Comparison of ENCODE assay signal across 8 cellular contexts in the genomic region with DNA sequence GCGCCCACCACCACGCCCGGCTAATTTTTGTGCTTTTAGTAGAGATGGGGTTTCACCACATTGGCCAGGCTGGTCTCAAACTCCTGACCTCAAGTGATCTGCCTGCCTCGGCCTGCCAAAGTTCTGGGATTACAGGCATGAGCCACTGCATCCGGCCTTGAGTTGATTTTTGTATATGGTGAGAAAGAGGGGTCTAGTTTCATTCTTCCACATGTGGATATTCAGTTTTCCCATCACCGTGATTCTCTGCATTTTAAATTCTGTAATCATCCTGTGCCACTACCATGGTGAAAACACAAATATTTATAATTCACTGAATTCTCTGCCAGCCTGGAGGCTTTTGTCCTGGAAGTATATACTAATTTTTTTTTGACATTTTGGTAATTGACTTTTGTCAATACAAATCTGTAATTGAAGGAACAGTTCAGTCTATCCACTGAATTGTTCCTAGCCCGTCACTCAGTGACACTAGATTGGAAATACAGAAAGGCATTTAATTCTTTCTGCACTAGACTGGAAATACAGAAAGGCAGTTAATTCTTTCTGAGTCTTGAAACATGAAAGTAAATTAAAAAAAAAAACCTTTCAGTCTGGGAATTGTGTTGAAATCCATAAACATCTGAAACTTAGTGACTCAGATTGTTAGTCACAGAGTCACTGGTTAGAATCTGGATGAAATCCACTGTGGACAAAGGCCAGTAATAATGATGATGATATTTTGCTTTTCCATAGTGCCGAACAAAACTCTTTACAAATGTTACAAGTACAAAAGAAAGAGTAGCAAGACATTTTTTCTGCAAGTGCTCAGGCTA. TPM values are rescaled to one million over a fixed set of nuclear protein-coding genes. Genes with fewer than 3 reads are reported as not detected.
DNase-seq lines count a peak whose midpoint lies in the region; ATAC-seq, FAIRE-seq and TF ChIP-seq lines count a peak whose summit lies in the region.

No MANE protein-coding gene starts in this region.

- peak; percentile 80 for FAIRE-seq in H54 (lab: Jason Lieb, UNC)

- no peak for TF ChIP-seq CTCF in brain microvascular endothelial cell (IDR thresholded peaks at IDR 0.05; ENCODE audit: low read depth, low read length, missing control alignments)
- TF ChIP-seq CTCF in A673 (conservative IDR thresholded peaks at IDR 0.05; ENCODE audit: low read depth, low read length), result no peak

- no peak for TF ChIP-seq POLR2A in H54 (IDR thresholded peaks at IDR 0.05; ENCODE audit: low read depth, low read length)

- ATAC-seq in right cardiac atrium (peak; percentile 71 to 76), HG03342 (IDR thresholded peaks at IDR 0.05; ENCODE audit: unreplicated experiment) (no peak)

- H3K27ac ChIP-seq in brain microvascular endothelial cell, result peak overlapping the region; percentile 89
- peak overlapping the region; percentile 27 for H3K27ac ChIP-seq in right cardiac atrium (ENCODE audit: low read length)
- H3K27ac ChIP-seq in skeletal muscle tissue (ENCODE audit: low read depth, low read length), result peak overlapping the region; percentile 63
- H3K27ac ChIP-seq in A673 (ENCODE audit: low read depth, low read length, poor library complexity, severe bottlenecking), result no peak overlapping the region

- H3K4me1 ChIP-seq in right cardiac atrium (ENCODE audit: control insufficient read depth, insufficient read depth, low read length) (peaks cover 7% of the 10 kb centered on the region), skeletal muscle tissue (ENCODE audit: control insufficient read depth in 3 of 3, insufficient read depth in 3 of 3, low read length in 3 of 3) (peaks cover 6 to 14% (median 14%) of the 10 kb centered on the region in 3 donors), A673 (ENCODE audit: insufficient read depth, low read length, poor library complexity, severe bottlenecking) (peaks cover 6% of the 10 kb centered on the region)

- H3K27me3 ChIP-seq in brain microvascular endothelial cell (replicated peaks) (no peaks in the 10 kb centered on the region), right cardiac atrium (ENCODE audit: control insufficient read depth, insufficient read depth) (no peaks in the 10 kb centered on the region), skeletal muscle tissue (ENCODE audit: control insufficient read depth in 3 of 3, insufficient read depth in 3 of 3, low read length in 3 of 3) (peaks cover 0 to 8% (median 0%) of the 10 kb centered on the region in 3 donors), A673 (replicated peaks; ENCODE audit: insufficient read depth, low read depth, low read length, poor library complexity) (no peaks in the 10 kb centered on the region)

- CTCF ChIA-PET in A673 (lab: Charles Lee), result no interaction called here

- H3K9me3 ChIP-seq in right cardiac atrium (ENCODE audit: control insufficient read depth, low read length), result no peaks in the 10 kb centered on the region
- no peaks in the 10 kb centered on the region for H3K9me3 ChIP-seq in skeletal muscle tissue (ENCODE audit: control insufficient read depth in 3 of 3, low read length in 3 of 3)
- H3K9me3 ChIP-seq in A673 (ENCODE audit: low read depth, low read length, poor library complexity, severe bottlenecking), result no peaks in the 10 kb centered on the region

- WGBS in right cardiac atrium, result 70% methylated on average over 8 of the region's 8 CpGs

- intact Hi-C loops in right cardiac atrium (cut with DNase I), result loop anchor here in 3 of 4 donors (10.0 kb wide), 1 partner anchor 233 kb away; a partner anchor contains a TSS
- intact Hi-C loops in A673 (cut with micrococcal nuclease; ENCODE audit: unreplicated experiment), result no loop called here

- BruUV-seq in A673 (replicated peaks; lab: Mats Ljungman, UMichigan), result no TSS peak

- H3K9ac ChIP-seq in skeletal muscle tissue (ENCODE audit: low read depth in 1 of 3, low read length in 3 of 3), result peak overlapping the region in 1 of 3 donors; percentile 47

- H3K4me3 ChIP-seq in brain microvascular endothelial cell (ENCODE audit: low read depth, low read length) (no peak overlapping the region), right cardiac atrium (ENCODE audit: low read length) (no peak overlapping the region), skeletal muscle tissue (ENCODE audit: low read length in 3 of 3) (peak overlapping the region in 1 of 3 donors; percentile 11), A673 (ENCODE audit: low read depth, low read length, poor library complexity, severe bottlenecking) (no peak overlapping the region)

- POLR2A ChIA-PET in A673 (lab: Charles Lee; ENCODE audit: low non-redundant PET), result no interaction called here

- in situ Hi-C loops in brain microvascular endothelial cell (cut with HindIII; ENCODE audit: low pct_ligation_motif_present, low sequenced_read_pairs), result no loop called here

- DNase-seq in H54 (ENCODE audit: insufficient read length, low spot score) (peak; percentile 42), brain microvascular endothelial cell (peak; percentile 66), right cardiac atrium (peak in 1 of 3 donors; percentile 59), A673 (ENCODE audit: low spot score) (no peak), CD1c-positive myeloid dendritic cell (ENCODE audit: extremely low spot score) (no peak)
- no peak for DNase-seq in activated CD8-positive, alpha-beta memory T cell treated with anti-CD3 and anti-CD28 coated beads for 24 hours

- H3K36me3 ChIP-seq in brain microvascular endothelial cell (replicated peaks), result no peaks in the 10 kb centered on the region
- H3K36me3 ChIP-seq in skeletal muscle tissue (ENCODE audit: control insufficient read depth in 3 of 3, insufficient read depth in 3 of 3, low read length in 3 of 3), result no peaks in the 10 kb centered on the region
- H3K36me3 ChIP-seq in A673 (ENCODE audit: insufficient read depth, low read length, poor library complexity, severe bottlenecking), result no peaks in the 10 kb centered on the region

RNA-seq across cellular contexts. Expression of a gene that starts 5.4 kb away (rescaled TPM):
- total RNA-seq in right cardiac atrium (10 to 100 TPM in 3 of 4 donors, 1 to 10 TPM in 1; 8.6 to 11.2 (median 10.6) TPM), skeletal muscle tissue (6.8 TPM), A673 (2021) (49.7 and 49.8 TPM in 2 replicates)
- 7.6 TPM for polyA plus RNA-seq in right cardiac atrium

RNA-seq across cellular contexts. Expression of a gene that starts 58.1 kb away (rescaled TPM):
- total RNA-seq in right cardiac atrium (not detected), skeletal muscle tissue (0.52 TPM), A673 (2021) (0.17 TPM in 1 of 2 replicates, not detected in the other)
- polyA plus RNA-seq in right cardiac atrium, result not detected

RNA-seq across cellular contexts. Expression of a gene that starts 58.6 kb away (rescaled TPM):
- total RNA-seq in right cardiac atrium, result 1 to 10 TPM; 1.9 to 4.6 (median 3.6) TPM
- 3.1 TPM for polyA plus RNA-seq in right cardiac atrium
- total RNA-seq in skeletal muscle tissue, result 6.8 TPM
- 6.2 and 7.1 TPM in 2 replicates for total RNA-seq in A673 (2021)

Comparison
In these comparisons a context has a peak if more than half of its experiments do, and no peak if none do; other contexts are left out.
1. DNase-seq: peak in H54 (single experiment) and brain microvascular endothelial cell (single experiment); none in A673 (single experiment), activated CD8-positive, alpha-beta memory T cell treated with anti-CD3 and anti-CD28 coated beads for 24 hours (single experiment) and CD1c-positive myeloid dendritic cell (single experiment).